In the genomic region with DNA sequence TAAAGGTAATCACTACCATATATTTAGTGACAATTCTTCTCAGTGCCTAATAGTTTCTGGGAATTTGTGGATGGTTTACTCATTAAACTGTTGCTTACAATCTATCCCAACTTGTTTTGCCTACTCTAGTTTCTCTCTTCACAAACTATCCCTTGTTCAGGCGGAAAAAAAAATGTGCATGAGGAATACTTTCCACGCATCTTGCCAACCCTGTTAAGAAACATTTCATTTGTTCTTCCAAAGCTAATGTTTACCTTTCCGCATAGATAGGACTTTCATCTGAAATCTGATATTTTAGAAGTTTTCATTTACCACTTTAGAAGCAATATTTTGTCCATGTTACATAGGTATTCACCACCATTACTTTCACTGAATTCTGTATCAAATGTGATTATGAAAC, we compare ENCODE assay signal across 17 cellular contexts.
"Had no signal": no experiment of that assay in that cellular context is flagged by ENCODE, and none has a peak within 500 bp of the region (broad histone marks: within the 10 kb centered on the region; RNA-seq: fewer than 3 reads in every experiment).

No MANE protein-coding gene starts in this region.

- H3K27ac ChIP-seq: heart left ventricle, left lung, testis, uterus had no signal

- DNase-seq: activated CD4-positive, alpha-beta memory T cell treated with anti-CD3 and anti-CD28 coated beads, Interleukin-2, amount 10 ng/mL, durations not matched to agents 7 days and 5 days; activated CD4-positive, alpha-beta T cell treated with anti-CD3 and anti-CD28 coated beads, Interleukin-2, amount 10 ng/mL, durations not matched to agents 7 days and 5 days; activated CD8-positive, alpha-beta memory T cell treated with anti-CD3 and anti-CD28 coated beads, Interleukin-2, amount 50 U/mL, for 48 hours; activated naive CD8-positive, alpha-beta T cell treated with anti-CD3 and anti-CD28 coated beads, Interleukin-2, amount 50 U/mL, for 24 hours; activated T-cell treated with anti-CD3 and anti-CD28 coated beads, Interleukin-2, amount 50 U/mL, for 4 hours; amygdala; dermis blood vessel endothelial cell; effector CD8-positive, alpha-beta T cell; foreskin fibroblast; heart left ventricle; kidney glomerular epithelial cell; left lung; stimulated activated naive CD4-positive, alpha-beta T cell treated with Interleukin-2 at 50 U/mL for 16 hours; T-helper 1 cell; testis; trophoblast cell; uterus had no signal
